ENCODE assay signal across 24 cellular contexts in genomic region chr10:16930540-16930939, GRCh38.
"Had no signal": no experiment of that assay in that cellular context is flagged by ENCODE, and none has a peak within 500 bp of the region (broad histone marks: within the 10 kb centered on the region; RNA-seq: fewer than 3 reads in every experiment).

No MANE protein-coding gene starts in this region.

- H3K27ac ChIP-seq: colonic mucosa, epithelial cell of prostate, esophagus squamous epithelium, gastrocnemius medialis, heart right ventricle, left lung, lower lobe of right lung had no signal

- H3K9me3 ChIP-seq: colonic mucosa, esophagus squamous epithelium, gastrocnemius medialis, heart right ventricle, left lung, lower lobe of right lung, mucosa of descending colon had no signal

- H3K27me3 ChIP-seq: colonic mucosa, esophagus squamous epithelium, gastrocnemius medialis, heart right ventricle, left lung had no signal

- DNase-seq: colonic mucosa; cortex of kidney; effector CD8-positive, alpha-beta T cell; effector memory CD8-positive, alpha-beta T cell; endodermal cell; erythroblast; esophagus squamous epithelium; foreskin fibroblast; foreskin melanocyte; gastrocnemius medialis; glutamatergic neuron; head of caudate nucleus; heart right ventricle; hippocampal formation; left cardiac atrium; left lung; left ventricle myocardium superior; lower lobe of right lung; mesenchymal stem cell; mucosa of descending colon had no signal

- H3K36me3 Mint-ChIP-seq: mesothelial cell of epicardium had no signal

- H3K4me3 ChIP-seq: colonic mucosa, esophagus squamous epithelium, gastrocnemius medialis, heart right ventricle, left lung, lower lobe of right lung, mucosa of descending colon had no signal

- H3K27me3 Mint-ChIP-seq: effector memory CD8-positive, alpha-beta T cell had no signal

- H3K4me3 Mint-ChIP-seq: dendritic cell treated with granulocyte-macrophage colony-stimulating factor and Interleukin-4, amounts not matched to agents 40 ng/mL and 50 ng/mL, for 4 days; effector memory CD8-positive, alpha-beta T cell; endodermal cell; mesothelial cell of epicardium had no signal

- H3K4me1 ChIP-seq: colonic mucosa, esophagus squamous epithelium, gastrocnemius medialis, left lung, lower lobe of right lung had no signal

- ATAC-seq: effector memory CD8-positive, alpha-beta T cell; esophagus mucosa; gastrocnemius medialis; heart right ventricle; left cardiac atrium; left lung; left ventricle myocardium superior; lower lobe of right lung; mucosa of descending colon had no signal

- H3K9me3 Mint-ChIP-seq: dendritic cell treated with granulocyte-macrophage colony-stimulating factor and Interleukin-4, amounts not matched to agents 40 ng/mL and 50 ng/mL, for 4 days; effector memory CD8-positive, alpha-beta T cell; endodermal cell; mesothelial cell of epicardium had no signal

- H3K27ac Mint-ChIP-seq: dendritic cell treated with granulocyte-macrophage colony-stimulating factor and Interleukin-4, amounts not matched to agents 40 ng/mL and 50 ng/mL, for 4 days; effector memory CD8-positive, alpha-beta T cell; endodermal cell; mesothelial cell of epicardium had no signal

- H3K36me3 ChIP-seq: colonic mucosa, esophagus squamous epithelium, gastrocnemius medialis, heart right ventricle, left lung, lower lobe of right lung had no signal
